In the genomic region with DNA sequence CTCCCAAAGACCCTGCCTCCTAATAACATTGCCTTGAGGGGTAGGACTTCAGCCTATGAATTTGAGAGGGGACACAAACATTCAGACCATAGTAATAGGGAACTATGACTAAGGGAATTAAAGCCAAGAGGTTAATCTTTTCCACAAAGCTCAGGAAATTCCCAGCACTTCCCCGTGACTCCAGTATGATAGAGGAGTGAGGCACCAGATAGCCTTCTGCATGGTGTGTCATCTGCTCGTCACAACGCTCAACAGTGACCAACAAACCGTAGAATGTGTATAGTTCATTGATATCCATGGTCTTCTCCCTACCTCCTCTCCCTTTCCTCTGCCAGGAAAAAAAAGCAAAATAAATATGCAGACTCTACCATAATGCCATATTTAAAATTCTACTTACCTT, we compare ENCODE assay signal across 19 cellular contexts.
A peak's percentile ranks its signal among the peaks of the same experiment; 100 is the strongest.
DNase-seq lines count a peak whose midpoint lies in the region; FAIRE-seq and TF ChIP-seq lines count a peak whose summit lies in the region.
"Had no signal": no experiment of that assay in that cellular context is flagged by ENCODE, and none has a peak within 500 bp of the region (broad histone marks: within the 10 kb centered on the region; RNA-seq: fewer than 3 reads in every experiment).

No MANE protein-coding gene starts in this region.

- H3K27me3 ChIP-seq in bronchial epithelial cell (ENCODE audit: control insufficient read depth, insufficient read depth, low read length) = no peaks in the 10 kb centered on the region
- H3K27me3 ChIP-seq in kidney epithelial cell (ENCODE audit: control insufficient read depth, insufficient read depth, low read length) = no peaks in the 10 kb centered on the region
- H3K27me3 ChIP-seq: Peyer's patch had no signal

- H3K4me3 ChIP-seq in bronchial epithelial cell (ENCODE audit: low read depth, low read length) (no peak overlapping the region), kidney epithelial cell (ENCODE audit: low read depth, low read length) (no peak overlapping the region)
- H3K4me3 ChIP-seq: GM12878, GM23338, Peyer's patch, SK-N-MC had no signal

- TF ChIP-seq CTCF in bronchial epithelial cell (IDR thresholded peaks at IDR 0.05; ENCODE audit: insufficient read depth, low read length, severe bottlenecking) = no peak
- TF ChIP-seq CTCF in kidney epithelial cell (IDR thresholded peaks at IDR 0.05; ENCODE audit: insufficient read depth, low read length, poor library complexity, severe bottlenecking) = no peak

- DNase-seq in HK-2 (ENCODE audit: unreplicated experiment) (peak; percentile 60), bronchial epithelial cell (ENCODE audit: low read depth) (peak; percentile 17), kidney epithelial cell (ENCODE audit: low read depth) (peak; percentile 14), AG08395 (ENCODE audit: low spot score) (no peak), head of caudate nucleus (no peak), NCI-H345 treated with DMSO at 0.1 percent for 48 hours (lab: John Stamatoyannopoulos, UW; ENCODE audit: unreplicated experiment) (no peak)
- DNase-seq in effector CD8-positive, alpha-beta T cell (lab: John Stamatoyannopoulos, UW) = no peak
- DNase-seq: DMS 273 treated with DMSO at 0.1 percent for 48 hours; HCEC 1CT; KBM-7; NCI-H1105 treated with DMSO at 0.1 percent for 48 hours; NCI-H1694; NCI-H2081 treated with DMSO at 0.1 percent for 48 hours; NK-92 treated with Interleukin-12 subunit alpha and Interleukin-12 subunit beta, amount 100 ng/mL, for 24 hours; Peyer's patch; Right ventricle myocardium superior had no signal

- intact Hi-C loops in head of caudate nucleus (cut with DNase I) = no loop called here

- H3K36me3 ChIP-seq in bronchial epithelial cell (ENCODE audit: control insufficient read depth, insufficient read depth, low read length) = no peaks in the 10 kb centered on the region
- no peaks in the 10 kb centered on the region for H3K36me3 ChIP-seq in kidney epithelial cell (ENCODE audit: control insufficient read depth, insufficient read depth, low read length)
- H3K36me3 ChIP-seq: Peyer's patch had no signal

- FAIRE-seq in bronchial epithelial cell (lab: Jason Lieb, UNC) = no peak
- FAIRE-seq: GM12878 had no signal

Comparison
In these comparisons a context has a peak if more than half of its experiments do, and no peak if none do; other contexts are left out.
1. DNase-seq: peak in HK-2 (single experiment), bronchial epithelial cell (single experiment) and kidney epithelial cell (single experiment); none in AG08395 (single experiment), effector CD8-positive, alpha-beta T cell (single experiment), head of caudate nucleus (0 of 42) and NCI-H345 treated with DMSO at 0.1 percent for 48 hours (single experiment).